Comparison of ENCODE assay signal across 8 cellular contexts in the genomic region with DNA sequence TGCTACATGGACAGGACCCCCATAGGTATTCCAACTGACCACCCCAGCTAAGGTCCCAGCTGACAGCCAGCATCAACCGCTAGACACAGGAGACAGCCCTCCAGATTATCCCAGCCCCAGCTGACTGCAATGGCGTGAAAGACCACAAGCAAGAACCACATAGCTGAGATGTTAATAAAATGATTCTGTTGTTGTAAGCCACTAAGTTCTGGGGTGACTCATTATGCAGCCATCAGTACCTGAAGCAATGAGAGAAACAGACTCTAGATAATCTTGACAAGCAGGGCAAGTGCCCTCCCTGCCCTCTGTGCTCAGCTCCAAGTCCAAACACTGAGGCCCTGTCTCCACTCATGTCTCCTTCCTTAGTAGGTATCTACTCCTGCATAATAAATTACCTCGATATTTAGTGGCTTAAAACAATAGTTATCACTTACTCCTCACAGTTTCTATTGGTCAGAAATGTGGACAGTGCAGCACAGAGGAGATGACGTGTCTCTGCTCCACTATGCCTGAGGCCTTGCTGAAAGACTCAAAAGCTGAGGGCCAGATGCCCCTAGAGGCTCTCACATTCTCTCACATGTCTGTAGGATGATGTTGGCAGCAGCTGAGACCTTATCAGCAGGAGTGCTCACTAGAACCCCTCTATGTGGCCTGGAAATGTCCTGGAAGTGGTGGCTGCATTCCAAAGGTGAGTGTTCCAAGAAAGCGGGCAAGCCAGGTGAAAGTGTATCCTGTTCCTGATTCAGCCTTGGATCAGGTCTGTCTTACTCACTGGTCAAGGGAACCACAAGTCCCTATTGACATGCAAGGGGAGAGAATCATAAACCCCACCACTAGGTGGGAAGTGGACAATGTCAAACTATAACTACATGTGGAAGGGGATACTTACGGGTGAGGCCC. TPM values are rescaled to one million over a fixed set of nuclear protein-coding genes. Genes with fewer than 3 reads are reported as not detected.
A peak's percentile ranks its signal among the peaks of the same experiment; 100 is the strongest.
DNase-seq lines count a peak whose midpoint lies in the region; ATAC-seq, FAIRE-seq and TF ChIP-seq lines count a peak whose summit lies in the region.

No MANE protein-coding gene starts in this region.

- CTCF ChIA-PET in K562 (lab: Yijun Ruan, JAX; ENCODE audit: low intra/inter-chr PET ratio): no interaction called here

- BruUV-seq in K562 (replicated peaks; lab: Mats Ljungman, UMichigan): no TSS peak

- DNase-seq in AG08396 (ENCODE audit: low spot score) (peak; percentile 79), HT1080 (ENCODE audit: low read depth) (peak; percentile 71), K562 (ENCODE audit: extremely low read depth in 1 of 4, low spot score in 3 of 4) (peak in 1 of 4 experiments; percentile 35), lung microvascular endothelial cell (ENCODE audit: low read depth in 2 of 2) (peak; percentile 43 to 50), NCI-H1092 (lab: John Stamatoyannopoulos, UW) (no peak)

- H3K4me1 ChIP-seq in K562 (replicated peaks in 1 of 2; ENCODE audit: control insufficient read depth in 2 of 2, insufficient read depth in 2 of 2, low read length in 2 of 2): peaks cover 48 to 49% of the 10 kb centered on the region in 2 experiments

- no peak overlapping the region for H2AFZ ChIP-seq in K562 (ENCODE audit: low read depth, low read length)

- ATAC-seq in K562 (no peak), GM21390 (IDR thresholded peaks at IDR 0.05; ENCODE audit: unreplicated experiment) (no peak), GM19324 (IDR thresholded peaks at IDR 0.05; ENCODE audit: low FRiP score, unreplicated experiment) (no peak), HG02759 (IDR thresholded peaks at IDR 0.05; ENCODE audit: unreplicated experiment) (no peak)

- intact Hi-C loops in K562 (cut with micrococcal nuclease): loop anchor here (5.0 to 10.0 kb wide), 2 partner anchors 62 to 225 kb away; partner anchors contain the start of gene ZFP62

- no peak for TF ChIP-seq POLR2A in K562 (conservative IDR thresholded peaks at IDR 0.05)

- TF ChIP-seq RAD21 in K562 (CRISPR knock-in tag; conservative IDR thresholded peaks at IDR 0.05 in 1 of 2, IDR thresholded peaks at IDR 0.05 in 1 of 2): no peak

- FAIRE-seq in K562 (lab: Jason Lieb, UNC): no peak

- in situ Hi-C loops in K562 (cut with MboI): no loop called here

- H3K36me3 ChIP-seq in K562 (ENCODE audit: control insufficient read depth, insufficient read depth, low read length): peaks cover 62% of the 10 kb centered on the region

- H3K9me3 ChIP-seq in K562 (replicated peaks; ENCODE audit: control insufficient read depth, insufficient read depth, low read depth, low read length): no peaks in the 10 kb centered on the region

- H3K79me2 ChIP-seq in K562 (ENCODE audit: control insufficient read depth, insufficient read depth, low read length): peaks cover 98% of the 10 kb centered on the region

- peak; percentile 11 to 26 (median 20); a peak in 2 of 6 replicates for TF ChIP-seq CTCF in K562 (IDR thresholded peaks at IDR 0.05 in 2 of 3, conservative IDR thresholded peaks at IDR 0.05 in 1 of 3; ENCODE audit: insufficient read depth in 2 of 3, low read depth in 1 of 3, low read length in 3 of 3)

- 81% methylated on average over 6 of the region's 6 CpGs for WGBS in K562 (ENCODE audit: insufficient coverage, low coverage, missing lambda C conversion rate)

- H3K27ac ChIP-seq in K562 (ENCODE audit: extremely low read depth, low read depth, low read length): no peak overlapping the region

- peaks cover 17% of the 10 kb centered on the region for H3K9me1 ChIP-seq in K562 (ENCODE audit: control insufficient read depth, insufficient read depth, low read length)

- peak overlapping the region; percentile 12 to 13; a peak in 2 of 4 replicates for H3K9ac ChIP-seq in K562 (ENCODE audit: insufficient read depth in 1 of 2, low read depth in 2 of 2, low read length in 2 of 2)

- H3K27me3 ChIP-seq in K562 (ENCODE audit: control insufficient read depth in 2 of 2, insufficient read depth in 2 of 2, low read length in 2 of 2): no peaks in the 10 kb centered on the region

- POLR2A ChIA-PET in K562 (lab: Yijun Ruan, JAX): interaction anchor here (0.5 to 1.4 kb wide), 3 partner anchors 9 to 110 kb away, joined by 3 to 4 read pairs (median 3); no protein-coding TSS in a partner anchor

- H4K20me1 ChIP-seq in K562 (replicated peaks; ENCODE audit: control insufficient read depth, insufficient read depth, low read length): peaks cover 40% of the 10 kb centered on the region

- no peak for TF ChIP-seq EP300 in K562 (IDR thresholded peaks at IDR 0.05; ENCODE audit: low read length)

- H3K4me2 ChIP-seq in K562 (ENCODE audit: insufficient read depth, low read length): no peak overlapping the region

- H3K4me3 ChIP-seq in K562: no peak overlapping the region

TF ChIP-seq in K562, 482 proteins besides CTCF, POLR2A, EP300 and RAD21:
- TF ChIP-seq DDX20 (tag; IDR thresholded peaks at IDR 0.05; ENCODE audit: low read depth) (no peak), TEAD2 (tag; IDR thresholded peaks at IDR 0.05) (no peak), MNT (conservative IDR thresholded peaks at IDR 0.05) (no peak), ZFP36 (IDR thresholded peaks at IDR 0.05; ENCODE audit: low read depth, low read length, partially characterized antibody) (no peak), EP400 (IDR thresholded peaks at IDR 0.05) (no peak), RBM22 (IDR thresholded peaks at IDR 0.05; ENCODE audit: low read depth, low read length, poor library complexity, severe bottlenecking) (no peak)
- TF ChIP-seq, protein P1, sequence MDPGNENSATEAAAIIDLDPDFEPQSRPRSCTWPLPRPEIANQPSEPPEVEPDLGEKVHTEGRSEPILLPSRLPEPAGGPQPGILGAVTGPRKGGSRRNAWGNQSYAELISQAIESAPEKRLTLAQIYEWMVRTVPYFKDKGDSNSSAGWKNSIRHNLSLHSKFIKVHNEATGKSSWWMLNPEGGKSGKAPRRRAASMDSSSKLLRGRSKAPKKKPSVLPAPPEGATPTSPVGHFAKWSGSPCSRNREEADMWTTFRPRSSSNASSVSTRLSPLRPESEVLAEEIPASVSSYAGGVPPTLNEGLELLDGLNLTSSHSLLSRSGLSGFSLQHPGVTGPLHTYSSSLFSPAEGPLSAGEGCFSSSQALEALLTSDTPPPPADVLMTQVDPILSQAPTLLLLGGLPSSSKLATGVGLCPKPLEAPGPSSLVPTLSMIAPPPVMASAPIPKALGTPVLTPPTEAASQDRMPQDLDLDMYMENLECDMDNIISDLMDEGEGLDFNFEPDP (CRISPR knock-in tag; IDR thresholded peaks at IDR 0.05): no peak

RNA-seq across cellular contexts. Expression of gene MGAT1, which starts 2.5 kb away (rescaled TPM):
- total RNA-seq in HT1080 (2014; rRNA removed; shearing (Covaris generic)): 65.3 and 76.2 TPM in 2 replicates
- 90.5 and 97.9 TPM in 2 replicates for polyA plus RNA-seq in HT1080 (2015; cell fraction: cytosol; rRNA removed)
- 63.8 and 81.4 TPM in 2 replicates for polyA plus RNA-seq in HT1080 (2015; cell fraction: nucleus; rRNA removed)
- 73.7 and 86.6 TPM in 2 replicates for total RNA-seq in K562 (2011; cell fraction: chromatin; rRNA removed; ENCODE audit: low replicate concordance)
- 95.9 and 106 TPM in 2 replicates for total RNA-seq in K562 (2011; cell fraction: nucleolus; rRNA removed)
- total RNA-seq in K562 (2011; cell fraction: nucleoplasm; rRNA removed): 91.3 and 109 TPM in 2 replicates
- total RNA-seq in K562 (2014; rRNA removed): 56.1 and 59.2 TPM in 2 replicates
- 34.4 and 37.9 TPM in 2 replicates for total RNA-seq in K562 (2014; rRNA removed; fragmentation: Illumina TruSeq; extraction: Trizol)
- 49.0 and 50.9 TPM in 2 replicates for total RNA-seq in K562 (2015; rRNA removed; fragmentation: Illumina TruSeq; extraction: Trizol)
- 71.7 and 82.7 TPM in 2 replicates for total RNA-seq in K562 (2021)
- 42.9 and 52.4 TPM in 2 replicates for polyA plus RNA-seq in K562 (2011; rRNA removed)
- polyA plus RNA-seq in K562 (2011; cell fraction: cytosol; rRNA removed): 63.9 and 119 TPM in 2 replicates
- polyA plus RNA-seq in K562 (2011; cell fraction: nucleus; rRNA removed): 59.1 and 67.4 TPM in 2 replicates
- polyA plus RNA-seq in K562 (2012): 75.0 and 92.9 TPM in 2 replicates
- polyA plus RNA-seq in K562 (2014; fragmentation: Illumina TruSeq; extraction: Trizol): 44.5 and 50.6 TPM in 2 replicates
- 1 to 10 TPM; 3.9 to 5.1 TPM for polyA plus RNA-seq in K562 (2014; fragmentation: Nextera tagmentation; extraction: Ambion mirVana)
- 64.2 and 72.6 TPM in 2 replicates for polyA plus RNA-seq in K562 (2014; rRNA removed)
- polyA minus RNA-seq in K562 (2011; rRNA and poly(A)+ RNA removed): 36.0 and 42.1 TPM in 2 replicates
- polyA minus RNA-seq in K562 (2011; cell fraction: cytosol; rRNA and poly(A)+ RNA removed): 40.6 and 47.7 TPM in 2 replicates
- 18.3 and 30.5 TPM in 2 replicates for polyA minus RNA-seq in K562 (2011; cell fraction: nucleus; rRNA and poly(A)+ RNA removed)
- total RNA-seq in lung microvascular endothelial cell: 65.8 and 129 TPM in 2 replicates
